ENCODE assay signal across 9 cellular contexts in the genomic region with DNA sequence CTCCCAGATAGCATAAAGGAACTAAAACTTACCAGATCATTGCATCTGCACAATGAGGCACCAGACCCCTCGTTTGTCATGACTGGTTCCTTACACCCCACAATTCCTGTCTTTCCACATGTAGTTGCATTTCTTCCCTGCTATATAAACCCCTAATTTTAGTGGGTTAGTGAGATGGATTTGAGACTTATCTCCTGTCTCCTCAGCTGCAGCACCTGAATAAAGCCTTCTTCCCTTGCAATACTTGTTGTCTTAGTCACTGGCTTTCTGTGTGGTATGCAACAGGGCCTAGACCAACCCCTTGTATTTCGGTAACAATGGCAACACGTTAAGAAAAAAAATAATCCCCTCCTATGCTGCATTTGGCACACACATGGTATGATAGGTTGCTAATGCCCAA.
"Had no signal": no experiment of that assay in that cellular context is flagged by ENCODE, and none has a peak within 500 bp of the region (broad histone marks: within the 10 kb centered on the region; RNA-seq: fewer than 3 reads in every experiment).

No MANE protein-coding gene starts in this region.

- H3K27me3 Mint-ChIP-seq: IgD-negative memory B cell had no signal

- DNase-seq: GM23248, GOT3, H7, HFFc6, KG1 had no signal

- H3K4me1 ChIP-seq: HAP-1 had no signal

- H3K9ac ChIP-seq: GM23248 had no signal

- H3K4me3 Mint-ChIP-seq: HFFc6 had no signal

- H3K27ac ChIP-seq: GM23248, HL-60 had no signal

- H3K27ac Mint-ChIP-seq: HFFc6 had no signal

- H2AFZ ChIP-seq: GM23248 had no signal

- ATAC-seq: HCT116 had no signal

- H3K9me3 Mint-ChIP-seq: HFFc6 had no signal

- H3K4me3 ChIP-seq: GM23248, HAP-1 had no signal
